Comparison of ENCODE assay signal across 17 cellular contexts in the genomic region with DNA sequence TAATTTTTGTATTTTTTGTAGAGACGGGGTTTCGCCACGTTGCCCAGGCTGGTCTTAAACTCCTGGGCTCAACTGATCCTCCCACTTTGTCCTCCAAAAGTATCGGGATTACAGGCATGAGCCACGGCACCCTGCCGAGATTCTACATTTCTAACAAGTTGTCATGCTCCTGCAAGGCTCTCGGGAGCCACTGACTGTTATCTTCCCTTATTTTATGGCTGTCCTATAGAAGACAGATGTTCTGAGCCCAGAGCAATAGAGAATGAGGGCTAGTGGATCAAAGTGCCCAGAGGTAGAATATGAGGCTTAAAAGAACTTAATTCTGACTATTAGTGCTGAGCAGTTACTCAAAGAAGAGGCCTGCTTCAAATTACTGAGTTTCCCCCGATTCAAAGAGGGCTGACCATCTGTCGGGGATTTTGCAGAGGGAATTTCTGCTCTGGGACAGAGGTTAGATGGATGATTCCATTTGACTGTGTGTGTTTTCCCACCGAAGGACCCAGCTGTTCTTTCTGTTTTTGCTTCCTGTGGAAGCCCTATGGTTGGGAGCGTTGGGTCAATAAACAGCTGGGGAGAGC. TPM values are rescaled to one million over a fixed set of nuclear protein-coding genes. Genes with fewer than 3 reads are reported as not detected.
A peak's percentile ranks its signal among the peaks of the same experiment; 100 is the strongest.
DNase-seq lines count a peak whose midpoint lies in the region; ATAC-seq and TF ChIP-seq lines count a peak whose summit lies in the region.
"Had no signal": no experiment of that assay in that cellular context is flagged by ENCODE, and none has a peak within 500 bp of the region (broad histone marks: within the 10 kb centered on the region; RNA-seq: fewer than 3 reads in every experiment).

No MANE protein-coding gene starts in this region.

- H3K9me2 ChIP-seq in Loucy (replicated peaks; ENCODE audit: low read depth, low read length) = no peaks in the 10 kb centered on the region

- WGBS in smooth muscle cell (ENCODE audit: low lambda C conversion rate) = 27% methylated on average over 11 of the region's 11 CpGs

- H4K20me1 ChIP-seq in Loucy (ENCODE audit: insufficient read depth, low read length, poor library complexity, severe bottlenecking) (peaks cover 3% of the 10 kb centered on the region), smooth muscle cell (ENCODE audit: low read depth) (no peaks in the 10 kb centered on the region)

- H3K9me3 ChIP-seq in Loucy (ENCODE audit: insufficient read depth, low read depth, low read length) = no peaks in the 10 kb centered on the region
- no peaks in the 10 kb centered on the region for H3K9me3 ChIP-seq in smooth muscle cell (replicated peaks; ENCODE audit: low read depth)
- H3K9me3 ChIP-seq: esophagus squamous epithelium, neutrophil had no signal

- no peak overlapping the region for H3K4me3 ChIP-seq in Loucy (ENCODE audit: low read length, poor library complexity, severe bottlenecking)
- H3K4me3 ChIP-seq in smooth muscle cell = no peak overlapping the region
- H3K4me3 ChIP-seq: cardiac muscle cell, esophagus squamous epithelium, lung had no signal

- no peaks in the 10 kb centered on the region for H3K36me3 ChIP-seq in Loucy (ENCODE audit: insufficient read depth, low read length)
- no peaks in the 10 kb centered on the region for H3K36me3 ChIP-seq in smooth muscle cell (ENCODE audit: low read depth)
- H3K36me3 ChIP-seq: cardiac muscle cell, esophagus squamous epithelium, neutrophil had no signal

- H3K79me2 ChIP-seq in Loucy (ENCODE audit: insufficient read depth, low read length) (peaks cover 83% of the 10 kb centered on the region), smooth muscle cell (ENCODE audit: low read depth) (no peaks in the 10 kb centered on the region)

- H3K27ac ChIP-seq in VCaP (peak overlapping the region; percentile 75), smooth muscle cell (ENCODE audit: low read depth) (no peak overlapping the region)
- H3K27ac ChIP-seq: cardiac muscle cell, neutrophil had no signal

- DNase-seq in lung microvascular endothelial cell (ENCODE audit: low read depth in 2 of 2) (peak; percentile 17 to 31), smooth muscle cell (lab: John Stamatoyannopoulos, UW; ENCODE audit: unreplicated experiment) (no peak), D341Med (ENCODE audit: low spot score) (no peak), GM03348 (ENCODE audit: low spot score) (no peak)
- DNase-seq: activated effector memory CD4-positive, alpha-beta T cell treated with Interleukin-2 at 50 U/mL for 16 hours; AML-193; esophagus squamous epithelium; NCI-H1092 treated with DMSO at 0.1 percent for 48 hours; NCI-H2081 treated with DMSO at 0.1 percent for 48 hours; NCI-H526 treated with DMSO at 0.1 percent for 48 hours had no signal

- H3K4me2 ChIP-seq in Loucy (ENCODE audit: low read depth, low read length, poor library complexity, severe bottlenecking) (peak overlapping the region; percentile 72), smooth muscle cell (peak overlapping the region; percentile 4)

- H3K27me3 ChIP-seq in Loucy (ENCODE audit: insufficient read depth, low read length, poor library complexity, severe bottlenecking) = no peaks in the 10 kb centered on the region
- H3K27me3 ChIP-seq in smooth muscle cell (ENCODE audit: low read depth) = no peaks in the 10 kb centered on the region
- H3K27me3 ChIP-seq: cardiac muscle cell, esophagus squamous epithelium, neutrophil had no signal

- no peak for TF ChIP-seq CTCF in Loucy (conservative IDR thresholded peaks at IDR 0.05; ENCODE audit: low read length)
- TF ChIP-seq CTCF in VCaP (conservative IDR thresholded peaks at IDR 0.05) = no peak
- TF ChIP-seq CTCF in smooth muscle cell (IDR thresholded peaks at IDR 0.05; ENCODE audit: borderline replicate concordance, insufficient read depth, poor library complexity, severe bottlenecking) = no peak

- no peaks in the 10 kb centered on the region for H3F3A ChIP-seq in Loucy (ENCODE audit: low read depth)
- H3F3A ChIP-seq in smooth muscle cell (ENCODE audit: low read depth) = peaks cover 10% of the 10 kb centered on the region

- H3K9ac ChIP-seq in Loucy (ENCODE audit: low read depth, low read length, poor library complexity, severe bottlenecking) (peak overlapping the region; percentile 54), smooth muscle cell (ENCODE audit: low read depth) (no peak overlapping the region)

- no peak for ATAC-seq in HG03378 (IDR thresholded peaks at IDR 0.05; ENCODE audit: unreplicated experiment)
- ATAC-seq: HCT116 had no signal

- H3K4me1 ChIP-seq in Loucy (ENCODE audit: insufficient read depth, low read length, poor library complexity, severe bottlenecking) (peaks cover 35% of the 10 kb centered on the region), smooth muscle cell (ENCODE audit: low read depth) (peaks cover 11% of the 10 kb centered on the region)

- H2AFZ ChIP-seq in Loucy (ENCODE audit: low read length) = no peak overlapping the region
- peak overlapping the region; percentile 32 for H2AFZ ChIP-seq in smooth muscle cell (ENCODE audit: low read depth)

RNA-seq across cellular contexts. Expression of a gene that starts 39.5 kb away (rescaled TPM):
- 13.9 and 22.6 TPM in 2 replicates for total RNA-seq in lung microvascular endothelial cell
- 28.6 and 31.6 TPM in 2 replicates for total RNA-seq in smooth muscle cell
- polyA plus RNA-seq in smooth muscle cell = 16.4 and 17.9 TPM in 2 replicates

Comparison
In these comparisons a context has a peak if more than half of its experiments do, and no peak if none do; other contexts are left out.
1. DNase-seq: peak in lung microvascular endothelial cell (2 of 2); none in smooth muscle cell (single experiment), D341Med (single experiment) and GM03348 (single experiment).